Comparison of ENCODE assay signal across 17 cellular contexts in genomic region chr1:44222397-44223334, GRCh38. TPM values are rescaled to one million over a fixed set of nuclear protein-coding genes. Genes with fewer than 3 reads are reported as not detected.
DNase-seq lines count a peak whose midpoint lies in the region; ATAC-seq and TF ChIP-seq lines count a peak whose summit lies in the region.
"Had no signal": no experiment of that assay in that cellular context is flagged by ENCODE, and none has a peak within 500 bp of the region (broad histone marks: within the 10 kb centered on the region; RNA-seq: fewer than 3 reads in every experiment).

No MANE protein-coding gene starts in this region.

- ATAC-seq in activated CD8-positive, alpha-beta memory T cell treated with anti-CD3 and anti-CD28 coated beads, Interleukin-2, amount 10 ng/mL, durations not matched to agents 7 days and 5 days = no peak
- peak; percentile 29 for ATAC-seq in CD8-positive, alpha-beta T cell
- peak; percentile 7 for ATAC-seq in activated naive CD8-positive, alpha-beta T cell treated with anti-CD3 and anti-CD28 coated beads, Interleukin-2, amount 50 U/mL, for 24 hours
- ATAC-seq: activated CD4-positive, alpha-beta T cell treated with anti-CD3 and anti-CD28 coated beads for 36 hours; gastroesophageal sphincter had no signal

- no peak overlapping the region for H2AFZ ChIP-seq in neuronal stem cell (ENCODE audit: low read length)

- peak overlapping the region; percentile 18 for H3K9ac ChIP-seq in neuronal stem cell (ENCODE audit: low read depth, low read length, poor library complexity)

- no peaks in the 10 kb centered on the region for H3K9me3 Mint-ChIP-seq in activated CD8-positive, alpha-beta memory T cell treated with anti-CD3 and anti-CD28 coated beads, Interleukin-2, amount 10 ng/mL, durations not matched to agents 7 days and 5 days (ENCODE audit: low read depth)
- H3K9me3 Mint-ChIP-seq in CD8-positive, alpha-beta T cell = no peaks in the 10 kb centered on the region
- H3K9me3 Mint-ChIP-seq in activated naive CD8-positive, alpha-beta T cell treated with anti-CD3 and anti-CD28 coated beads, Interleukin-2, amount 50 U/mL, for 24 hours = no peaks in the 10 kb centered on the region
- H3K9me3 Mint-ChIP-seq in activated CD4-positive, alpha-beta memory T cell treated with anti-CD3 and anti-CD28 coated beads, Interleukin-2, amount 10 ng/mL, durations not matched to agents 7 days and 5 days = no peaks in the 10 kb centered on the region
- H3K9me3 Mint-ChIP-seq: CD14-positive monocyte had no signal

- no peak overlapping the region for H2BK15ac ChIP-seq in neuronal stem cell (ENCODE audit: low read length)

- H2AK5ac ChIP-seq in neuronal stem cell (ENCODE audit: low read depth, low read length) = no peak overlapping the region

- no peak overlapping the region for H4K91ac ChIP-seq in neuronal stem cell (ENCODE audit: low read depth, low read length, poor library complexity)

- H3K36me3 ChIP-seq in CD8-positive, alpha-beta T cell (ENCODE audit: insufficient read depth, low read length) = peaks cover 29% of the 10 kb centered on the region
- H3K36me3 ChIP-seq in neuronal stem cell (replicated peaks in 1 of 2; ENCODE audit: control insufficient read depth in 2 of 2, insufficient read depth in 2 of 2, low read length in 2 of 2) = peaks cover 38 to 60% of the 10 kb centered on the region in 2 donors

- peaks cover 13% of the 10 kb centered on the region for H3K4me1 Mint-ChIP-seq in activated CD8-positive, alpha-beta memory T cell treated with anti-CD3 and anti-CD28 coated beads, Interleukin-2, amount 10 ng/mL, durations not matched to agents 7 days and 5 days
- peaks cover 18% of the 10 kb centered on the region for H3K4me1 Mint-ChIP-seq in CD8-positive, alpha-beta T cell (ENCODE audit: low read depth)
- peaks cover 9% of the 10 kb centered on the region for H3K4me1 Mint-ChIP-seq in activated naive CD8-positive, alpha-beta T cell treated with anti-CD3 and anti-CD28 coated beads, Interleukin-2, amount 50 U/mL, for 24 hours
- peaks cover 5% of the 10 kb centered on the region for H3K4me1 Mint-ChIP-seq in activated CD4-positive, alpha-beta memory T cell treated with anti-CD3 and anti-CD28 coated beads, Interleukin-2, amount 10 ng/mL, durations not matched to agents 7 days and 5 days

- H2BK5ac ChIP-seq in neuronal stem cell (ENCODE audit: low read length) = no peak overlapping the region

- peaks cover 9% of the 10 kb centered on the region for H3K36me3 Mint-ChIP-seq in activated CD8-positive, alpha-beta memory T cell treated with anti-CD3 and anti-CD28 coated beads, Interleukin-2, amount 10 ng/mL, durations not matched to agents 7 days and 5 days
- peaks cover 43% of the 10 kb centered on the region for H3K36me3 Mint-ChIP-seq in CD8-positive, alpha-beta T cell
- no peaks in the 10 kb centered on the region for H3K36me3 Mint-ChIP-seq in activated naive CD8-positive, alpha-beta T cell treated with anti-CD3 and anti-CD28 coated beads, Interleukin-2, amount 50 U/mL, for 24 hours (ENCODE audit: low read depth)
- peaks cover 12% of the 10 kb centered on the region for H3K36me3 Mint-ChIP-seq in activated CD4-positive, alpha-beta memory T cell treated with anti-CD3 and anti-CD28 coated beads, Interleukin-2, amount 10 ng/mL, durations not matched to agents 7 days and 5 days (ENCODE audit: low read depth)

- no peaks in the 10 kb centered on the region for H3K9me3 ChIP-seq in CD8-positive, alpha-beta T cell (ENCODE audit: low read length)
- peaks cover 12 to 14% of the 10 kb centered on the region in 2 donors for H3K9me3 ChIP-seq in neuronal stem cell (replicated peaks in 1 of 2; ENCODE audit: control insufficient read depth in 2 of 2, insufficient read depth in 1 of 2, low read depth in 1 of 2, low read length in 2 of 2)
- H3K9me3 ChIP-seq: gastroesophageal sphincter, prostate gland had no signal

- intact Hi-C loops in CD8-positive, alpha-beta T cell (cut with DNase I, micrococcal nuclease) = no loop called here

- TF ChIP-seq CTCF in CD8-positive, alpha-beta T cell (IDR thresholded peaks at IDR 0.05) = no peak

- no peak overlapping the region for H3K4me2 ChIP-seq in neuronal stem cell (ENCODE audit: insufficient read depth, low read length, poor library complexity, severe bottlenecking)

- peak; percentile 49 for DNase-seq in activated CD8-positive, alpha-beta memory T cell treated with anti-CD3 and anti-CD28 coated beads, Interleukin-2, amount 50 U/mL, for 48 hours
- DNase-seq in activated CD8-positive, alpha-beta memory T cell treated with anti-CD3 and anti-CD28 coated beads, Interleukin-2, amount 10 ng/mL, durations not matched to agents 7 days and 5 days = no peak
- no peak for DNase-seq in CD8-positive, alpha-beta T cell
- no peak for DNase-seq in activated naive CD8-positive, alpha-beta T cell treated with anti-CD3 and anti-CD28 coated beads, Interleukin-2, amount 50 U/mL, for 24 hours
- no peak for DNase-seq in neuronal stem cell (ENCODE audit: low spot score)
- DNase-seq in KBM-7 = no peak
- DNase-seq in activated CD4-positive, alpha-beta memory T cell treated with anti-CD3 and anti-CD28 coated beads, Interleukin-2, amount 10 ng/mL, durations not matched to agents 7 days and 5 days = no peak
- DNase-seq in RKO (ENCODE audit: low spot score) = no peak
- DNase-seq: activated CD4-positive, alpha-beta T cell treated with anti-CD3 and anti-CD28 coated beads for 36 hours; activated T-cell treated with anti-CD3 and anti-CD28 coated beads, Interleukin-2, amount 50 U/mL, for 1 hour; NCI-H187; nephron progenitor cell; stimulated activated CD4-positive, alpha-beta T cell treated with anti-CD3 and anti-CD28 coated beads, Interleukin-2, amount 100 ng/mL, for 24 hours; SW 1271 had no signal

- H3K18ac ChIP-seq in neuronal stem cell (ENCODE audit: low read length) = peak overlapping the region; percentile 54

- no peaks in the 10 kb centered on the region for H3K27me3 Mint-ChIP-seq in activated CD8-positive, alpha-beta memory T cell treated with anti-CD3 and anti-CD28 coated beads, Interleukin-2, amount 10 ng/mL, durations not matched to agents 7 days and 5 days
- no peaks in the 10 kb centered on the region for H3K27me3 Mint-ChIP-seq in CD8-positive, alpha-beta T cell (ENCODE audit: low read depth)
- no peaks in the 10 kb centered on the region for H3K27me3 Mint-ChIP-seq in activated naive CD8-positive, alpha-beta T cell treated with anti-CD3 and anti-CD28 coated beads, Interleukin-2, amount 50 U/mL, for 24 hours
- H3K27me3 Mint-ChIP-seq in activated CD4-positive, alpha-beta memory T cell treated with anti-CD3 and anti-CD28 coated beads, Interleukin-2, amount 10 ng/mL, durations not matched to agents 7 days and 5 days = no peaks in the 10 kb centered on the region
- H3K27me3 Mint-ChIP-seq: activated CD4-positive, alpha-beta T cell treated with anti-CD3 and anti-CD28 coated beads for 36 hours had no signal

- no peak overlapping the region for H3K27ac Mint-ChIP-seq in activated CD8-positive, alpha-beta memory T cell treated with anti-CD3 and anti-CD28 coated beads, Interleukin-2, amount 10 ng/mL, durations not matched to agents 7 days and 5 days
- peak overlapping the region; percentile 69 for H3K27ac Mint-ChIP-seq in CD8-positive, alpha-beta T cell
- H3K27ac Mint-ChIP-seq in activated naive CD8-positive, alpha-beta T cell treated with anti-CD3 and anti-CD28 coated beads, Interleukin-2, amount 50 U/mL, for 24 hours = no peak overlapping the region
- H3K27ac Mint-ChIP-seq in activated CD4-positive, alpha-beta memory T cell treated with anti-CD3 and anti-CD28 coated beads, Interleukin-2, amount 10 ng/mL, durations not matched to agents 7 days and 5 days = no peak overlapping the region
- H3K27ac Mint-ChIP-seq: activated CD4-positive, alpha-beta T cell treated with anti-CD3 and anti-CD28 coated beads for 36 hours; nephron progenitor cell had no signal

- no CpG with 5 or more reads among the region's 10 CpGs for WGBS in neuronal stem cell (ENCODE audit: extremely low coverage in 2 of 2, insufficient read length in 2 of 2, insufficient replicate concordance in 1 of 2), 2 donors

- H3K79me1 ChIP-seq in neuronal stem cell (ENCODE audit: low read depth, low read length) = peaks cover 2% of the 10 kb centered on the region

- peak overlapping the region; percentile 20 for H4K8ac ChIP-seq in neuronal stem cell (ENCODE audit: low read depth, low read length)

- H3K4me3 ChIP-seq in CD8-positive, alpha-beta T cell (ENCODE audit: low read depth, low read length) = no peak overlapping the region
- H3K4me3 ChIP-seq in neuronal stem cell (ENCODE audit: low read length in 2 of 2) = no peak overlapping the region
- H3K4me3 ChIP-seq: gastroesophageal sphincter, prostate gland had no signal

- peaks cover 12% of the 10 kb centered on the region for H3K4me1 ChIP-seq in CD8-positive, alpha-beta T cell (ENCODE audit: insufficient read depth, low read length)
- H3K4me1 ChIP-seq in neuronal stem cell (ENCODE audit: control insufficient read depth in 2 of 2, insufficient read depth in 1 of 2, low read depth in 1 of 2, low read length in 2 of 2) = peaks cover 0 to 4% of the 10 kb centered on the region in 2 donors
- H3K4me1 ChIP-seq: prostate gland had no signal

- no peak overlapping the region for H3K14ac ChIP-seq in neuronal stem cell (ENCODE audit: low read length)

- no peak overlapping the region for H3K27ac ChIP-seq in CD8-positive, alpha-beta T cell (ENCODE audit: low read depth, low read length)
- no peak overlapping the region for H3K27ac ChIP-seq in neuronal stem cell (replicated peaks; ENCODE audit: low read length)
- H3K27ac ChIP-seq: gastroesophageal sphincter, prostate gland had no signal

- no peaks in the 10 kb centered on the region for H3K27me3 ChIP-seq in CD8-positive, alpha-beta T cell (ENCODE audit: insufficient read depth, low read length)
- H3K27me3 ChIP-seq in neuronal stem cell (ENCODE audit: control insufficient read depth in 3 of 3, insufficient read depth in 3 of 3, low read depth in 1 of 3, low read length in 3 of 3) = no peaks in the 10 kb centered on the region
- H3K27me3 ChIP-seq: gastroesophageal sphincter had no signal

- no peak overlapping the region for H2BK12ac ChIP-seq in neuronal stem cell (ENCODE audit: low read length)

- CTCF ChIA-PET in activated CD8-positive, alpha-beta memory T cell treated with anti-CD3 and anti-CD28 coated beads, Interleukin-2, amount 10 ng/mL, durations not matched to agents 7 days and 5 days (lab: Charles Lee) = no interaction called here
- CTCF ChIA-PET in CD8-positive, alpha-beta T cell (lab: Charles Lee) = no interaction called here
- CTCF ChIA-PET in activated CD4-positive, alpha-beta memory T cell treated with anti-CD3 and anti-CD28 coated beads, Interleukin-2, amount 10 ng/mL, durations not matched to agents 7 days and 5 days (lab: Charles Lee) = no interaction called here

- no peak overlapping the region for H2BK120ac ChIP-seq in neuronal stem cell (ENCODE audit: low read depth, low read length)

- H3K4me3 Mint-ChIP-seq in activated CD8-positive, alpha-beta memory T cell treated with anti-CD3 and anti-CD28 coated beads, Interleukin-2, amount 10 ng/mL, durations not matched to agents 7 days and 5 days = no peak overlapping the region
- no peak overlapping the region for H3K4me3 Mint-ChIP-seq in CD8-positive, alpha-beta T cell
- no peak overlapping the region for H3K4me3 Mint-ChIP-seq in activated naive CD8-positive, alpha-beta T cell treated with anti-CD3 and anti-CD28 coated beads, Interleukin-2, amount 50 U/mL, for 24 hours
- no peak overlapping the region for H3K4me3 Mint-ChIP-seq in activated CD4-positive, alpha-beta memory T cell treated with anti-CD3 and anti-CD28 coated beads, Interleukin-2, amount 10 ng/mL, durations not matched to agents 7 days and 5 days
- H3K4me3 Mint-ChIP-seq: activated CD4-positive, alpha-beta T cell treated with anti-CD3 and anti-CD28 coated beads for 36 hours; CD14-positive monocyte; nephron progenitor cell had no signal

- no peak overlapping the region for H3K23ac ChIP-seq in neuronal stem cell (ENCODE audit: low read depth, low read length, poor library complexity)

- H3K4ac ChIP-seq in neuronal stem cell (ENCODE audit: low read length) = no peak overlapping the region

- POLR2A ChIA-PET in CD8-positive, alpha-beta T cell (lab: Charles Lee) = no interaction called here
- POLR2A ChIA-PET in activated CD4-positive, alpha-beta memory T cell treated with anti-CD3 and anti-CD28 coated beads, Interleukin-2, amount 10 ng/mL, durations not matched to agents 7 days and 5 days (lab: Charles Lee) = interaction anchor here (0.5 to 1.5 kb wide), 2 partner anchors 10 to 21 kb away, joined by 3 to 4 read pairs; partner anchors contain the start of gene DMAP1

- in situ Hi-C loops in KBM-7 (cut with MboI; ENCODE audit: low pct_unique_long_range_greater_than_20kb, low sequenced_read_pairs) = no loop called here

RNA-seq across cellular contexts. Expression of gene DMAP1, which starts 9.4 kb away (rescaled TPM):
- 10 to 100 TPM; 36.9 to 44.1 TPM for total RNA-seq in activated CD8-positive, alpha-beta memory T cell treated with anti-CD3 and anti-CD28 coated beads, Interleukin-2, amount 10 ng/mL, durations not matched to agents 7 days and 5 days
- 10 to 100 TPM; 59.0 to 59.5 TPM for total RNA-seq in CD8-positive, alpha-beta T cell
- 31.9 TPM for polyA plus RNA-seq in neuronal stem cell (2013, experiment 1 of 2)
- polyA plus RNA-seq in neuronal stem cell (2013, experiment 2 of 2) = 31.3 TPM
- total RNA-seq in activated CD4-positive, alpha-beta memory T cell treated with anti-CD3 and anti-CD28 coated beads, Interleukin-2, amount 10 ng/mL, durations not matched to agents 7 days and 5 days = 10 to 100 TPM; 39.6 to 40.2 TPM
